In the genomic region with DNA sequence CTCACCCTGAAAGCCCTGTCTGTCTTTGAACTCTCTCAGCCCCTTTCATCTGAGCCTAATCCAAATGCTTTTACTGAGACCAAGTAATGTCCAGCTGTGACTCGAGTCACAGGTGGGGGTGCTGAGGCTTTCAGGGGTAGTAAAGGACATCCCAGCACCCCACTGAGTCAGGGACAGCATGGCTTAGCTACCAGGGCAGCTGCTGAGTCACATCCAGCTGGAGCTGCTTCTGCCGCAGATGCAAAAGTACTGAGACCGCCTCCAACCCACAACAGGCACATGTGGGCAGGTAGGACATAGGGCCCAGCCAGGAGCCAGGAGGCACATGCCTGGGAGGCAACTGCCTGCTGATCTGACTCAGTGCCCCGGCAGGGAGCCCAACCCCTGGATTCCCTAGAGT, we compare ENCODE assay signal across 10 cellular contexts. TPM values are rescaled to one million over a fixed set of nuclear protein-coding genes. Genes with fewer than 3 reads are reported as not detected.
A peak's percentile ranks its signal among the peaks of the same experiment; 100 is the strongest.
DNase-seq lines count a peak whose midpoint lies in the region; ATAC-seq and TF ChIP-seq lines count a peak whose summit lies in the region.
"Had no signal": no experiment of that assay in that cellular context is flagged by ENCODE, and none has a peak within 500 bp of the region (broad histone marks: within the 10 kb centered on the region; RNA-seq: fewer than 3 reads in every experiment).

No MANE protein-coding gene starts in this region.

- H3K27ac ChIP-seq in epithelial cell of prostate (peak overlapping the region; percentile 43), transverse colon (peak overlapping the region in 1 of 4 donors; percentile 79), aorta (ENCODE audit: low read depth in 1 of 2, low read length in 2 of 2) (no peak overlapping the region)
- H3K27ac ChIP-seq: parathyroid adenoma, SK-N-MC had no signal

- H3K4me3 ChIP-seq in transverse colon, result no peak overlapping the region
- H3K4me3 ChIP-seq in aorta (ENCODE audit: low read length in 2 of 2), result no peak overlapping the region
- H3K4me3 ChIP-seq: SK-N-MC had no signal

- no peak for TF ChIP-seq EP300 in transverse colon (IDR thresholded peaks at IDR 0.05; ENCODE audit: low read depth)

- H3K9me3 ChIP-seq in transverse colon (no peaks in the 10 kb centered on the region), aorta (ENCODE audit: control insufficient read depth, low read length) (no peaks in the 10 kb centered on the region)

- H3K4me1 ChIP-seq in transverse colon (peaks cover 9 to 25% (median 17%) of the 10 kb centered on the region in 4 donors), aorta (ENCODE audit: control insufficient read depth in 1 of 2, insufficient read depth in 2 of 2, low read length in 2 of 2) (no peaks in the 10 kb centered on the region)

- 58% methylated on average over 4 of the region's 4 CpGs; no CpG with 5 or more reads in 1 of the 2 donors for WGBS in transverse colon (ENCODE audit: low coverage in 1 of 2), 2 donors
- WGBS in aorta, 2 donors, result 59% methylated on average over 4 of the region's 4 CpGs

- TF ChIP-seq CTCF in transverse colon (IDR thresholded peaks at IDR 0.05), result no peak

- peak; percentile 32 for DNase-seq in stimulated activated CD4-positive, alpha-beta T cell treated with anti-CD3 and anti-CD28 coated beads, Interleukin-1b, Interleukin-23, amount 100 ng/mL, for 48 hours
- DNase-seq in stimulated activated CD4-positive, alpha-beta T cell treated with anti-CD3 and anti-CD28 coated beads, Interleukin-4, amount 100 ng/mL, for 1 hour, result no peak
- DNase-seq in RPMI8226, result peak; percentile 91
- DNase-seq in epithelial cell of prostate (ENCODE audit: low read depth, low spot score), result peak; percentile 72
- peak; percentile 45 for DNase-seq in transverse colon
- no peak for DNase-seq in NCI-H446 treated with DMSO at 0.1 percent for 48 hours (lab: John Stamatoyannopoulos, UW)
- no peak for DNase-seq in aorta

- intact Hi-C loops in transverse colon (cut with DNase I; ENCODE audit: low total_unique reads), result no loop called here
- intact Hi-C loops in aorta (cut with DNase I), result no loop called here

- TF ChIP-seq POLR2A in transverse colon (IDR thresholded peaks at IDR 0.05), result no peak

- ATAC-seq in HG03045 (IDR thresholded peaks at IDR 0.05; ENCODE audit: unreplicated experiment), result no peak
- ATAC-seq in aorta (ENCODE audit: low FRiP score), result no peak

- in situ Hi-C loops in transverse colon (cut with MboI; ENCODE audit: low pct_ligation_motif_present in 1 of 4, low pct_unique_long_range_greater_than_20kb in 1 of 4, low sequenced_read_pairs in 3 of 4), result no loop called here

- H3K36me3 ChIP-seq in transverse colon (no peaks in the 10 kb centered on the region), aorta (ENCODE audit: control insufficient read depth in 1 of 2, insufficient read depth in 2 of 2, low read length in 1 of 2) (no peaks in the 10 kb centered on the region)

- peaks cover 8% of the 10 kb centered on the region for H3K27me3 ChIP-seq in transverse colon
- no peaks in the 10 kb centered on the region for H3K27me3 ChIP-seq in aorta (ENCODE audit: control insufficient read depth in 1 of 2, insufficient read depth in 2 of 2, low read length in 1 of 2)

RNA-seq across cellular contexts. Expression of gene VSIG8, which starts 6.7 kb away (rescaled TPM):
- total RNA-seq in transverse colon (not detected), aorta (under 1 TPM in 1 of 2 donors, not detected in 1; 0.21 TPM)
- under 1 TPM in 1 of 2 donors, not detected in 1; 0.56 TPM for polyA plus RNA-seq in aorta

RNA-seq across cellular contexts. Expression of gene CFAP45, which starts 30.8 kb away (rescaled TPM):
- total RNA-seq in transverse colon, result under 1 TPM in 1 of 4 donors, not detected in 3; 0.32 TPM
- 1 to 10 TPM; 2.5 to 2.7 TPM for total RNA-seq in aorta
- polyA plus RNA-seq in aorta, result 1 to 10 TPM in 1 of 2 donors, not detected in 1; 2.7 TPM

RNA-seq across cellular contexts. Expression of gene SLAMF8, which starts 42.5 kb away (rescaled TPM):
- total RNA-seq in transverse colon, result 1 to 10 TPM in 3 of 4 donors, under 1 TPM in 1; 0.37 to 7.1 (median 2.3) TPM
- 10 to 100 TPM in 1 of 2 donors, 1 to 10 TPM in 1; 8.0 to 12.8 TPM for total RNA-seq in aorta
- polyA plus RNA-seq in aorta, result 1 to 10 TPM; 1.3 to 3.9 TPM

RNA-seq across cellular contexts. Expression of gene TAGLN2, which starts 56.1 kb away (rescaled TPM):
- total RNA-seq in transverse colon, result 100 to 1,000 TPM in 3 of 4 donors, 10 to 100 TPM in 1; 65.1 to 235 (median 168) TPM
- total RNA-seq in aorta, result 100 to 1,000 TPM; 316 to 350 TPM
- polyA plus RNA-seq in aorta, result 100 to 1,000 TPM; 349 to 383 TPM

Comparison
In these comparisons a context has a peak if more than half of its experiments do, and no peak if none do; other contexts are left out.
1. DNase-seq: peak in stimulated activated CD4-positive, alpha-beta T cell treated with anti-CD3 and anti-CD28 coated beads, Interleukin-1b, Interleukin-23, amount 100 ng/mL, for 48 hours (single experiment), RPMI8226 (single experiment), epithelial cell of prostate (single experiment) and transverse colon (single experiment); none in stimulated activated CD4-positive, alpha-beta T cell treated with anti-CD3 and anti-CD28 coated beads, Interleukin-4, amount 100 ng/mL, for 1 hour (single experiment), NCI-H446 treated with DMSO at 0.1 percent for 48 hours (single experiment) and aorta (0 of 2).